Comparison of ENCODE assay signal across 2 cellular contexts in the genomic region with DNA sequence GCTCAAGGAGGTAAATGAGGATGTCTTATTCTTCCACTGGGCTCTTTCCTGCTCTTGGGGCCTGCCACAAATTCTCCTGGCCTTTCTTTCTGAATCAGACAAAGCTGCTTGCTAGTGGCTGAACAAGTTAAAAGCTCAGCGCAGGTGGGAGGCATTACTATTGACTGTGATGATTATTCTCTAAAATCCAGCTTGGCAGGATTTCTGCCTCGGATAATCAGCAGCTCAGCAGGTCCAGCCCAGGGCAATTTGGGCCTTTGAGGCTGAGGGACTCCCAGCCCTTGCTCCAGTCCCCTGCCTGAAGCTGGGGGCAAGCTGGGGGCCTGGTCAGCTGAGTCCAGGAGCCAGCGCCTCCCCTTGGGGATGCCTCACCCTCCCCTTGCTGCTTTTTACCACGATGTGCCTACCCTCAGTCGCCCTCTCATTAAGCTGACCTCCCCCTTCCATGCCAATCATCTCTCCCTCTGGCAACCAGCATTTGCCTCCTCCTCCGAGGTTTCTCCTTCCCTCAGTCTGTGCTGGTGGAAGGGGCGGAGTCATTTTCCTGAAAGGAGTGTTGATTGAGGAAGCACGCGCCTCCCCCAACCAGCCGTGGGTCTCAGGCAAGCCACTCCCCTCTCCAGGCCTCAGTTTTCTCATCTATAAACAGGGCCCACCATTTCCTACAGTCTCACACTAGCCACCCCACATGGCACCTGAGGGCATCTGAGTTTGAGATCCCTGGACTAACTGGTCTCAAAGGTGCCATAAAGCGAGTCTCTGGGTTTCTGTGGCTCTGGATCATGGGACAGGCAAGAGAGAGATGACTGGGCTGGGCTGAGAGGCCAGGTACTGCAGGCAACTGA.
TF ChIP-seq lines count a peak whose summit lies in the region.

No MANE protein-coding gene starts in this region.

TF ChIP-seq in IMR-90, 13 proteins besides CTCF, POLR2A, EP300 and RAD21:
- TF ChIP-seq CEBPB (IDR thresholded peaks at IDR 0.05; ENCODE audit: low read depth, low read length) = no peak

TF ChIP-seq in WTC11, 78 proteins besides CTCF, POLR2A, EP300 and RAD21:
- TF ChIP-seq CREM (CRISPR knock-in tag; IDR thresholded peaks at IDR 0.05) (no peak), JUN (CRISPR knock-in tag; IDR thresholded peaks at IDR 0.05) (no peak), TEAD1 (CRISPR knock-in tag; IDR thresholded peaks at IDR 0.05) (no peak), KAT7 (CRISPR knock-in tag; IDR thresholded peaks at IDR 0.05; ENCODE audit: borderline replicate concordance) (no peak), ZNF219 (CRISPR knock-in tag; IDR thresholded peaks at IDR 0.05; ENCODE audit: borderline replicate concordance) (no peak), ZNF138 (CRISPR knock-in tag; conservative IDR thresholded peaks at IDR 0.05) (no peak), GRHL2 (CRISPR knock-in tag; IDR thresholded peaks at IDR 0.05; ENCODE audit: insufficient replicate concordance, severe bottlenecking) (no peak), ESRRA (CRISPR knock-in tag; IDR thresholded peaks at IDR 0.05; ENCODE audit: borderline replicate concordance) (no peak), ZNF396 (CRISPR knock-in tag; IDR thresholded peaks at IDR 0.05; ENCODE audit: borderline replicate concordance) (no peak), ATF3 (CRISPR knock-in tag; conservative IDR thresholded peaks at IDR 0.05) (no peak), NR2C2 (CRISPR knock-in tag; IDR thresholded peaks at IDR 0.05) (no peak), FOXK1 (CRISPR knock-in tag; IDR thresholded peaks at IDR 0.05) (no peak)
- TF ChIP-seq, protein P1, sequence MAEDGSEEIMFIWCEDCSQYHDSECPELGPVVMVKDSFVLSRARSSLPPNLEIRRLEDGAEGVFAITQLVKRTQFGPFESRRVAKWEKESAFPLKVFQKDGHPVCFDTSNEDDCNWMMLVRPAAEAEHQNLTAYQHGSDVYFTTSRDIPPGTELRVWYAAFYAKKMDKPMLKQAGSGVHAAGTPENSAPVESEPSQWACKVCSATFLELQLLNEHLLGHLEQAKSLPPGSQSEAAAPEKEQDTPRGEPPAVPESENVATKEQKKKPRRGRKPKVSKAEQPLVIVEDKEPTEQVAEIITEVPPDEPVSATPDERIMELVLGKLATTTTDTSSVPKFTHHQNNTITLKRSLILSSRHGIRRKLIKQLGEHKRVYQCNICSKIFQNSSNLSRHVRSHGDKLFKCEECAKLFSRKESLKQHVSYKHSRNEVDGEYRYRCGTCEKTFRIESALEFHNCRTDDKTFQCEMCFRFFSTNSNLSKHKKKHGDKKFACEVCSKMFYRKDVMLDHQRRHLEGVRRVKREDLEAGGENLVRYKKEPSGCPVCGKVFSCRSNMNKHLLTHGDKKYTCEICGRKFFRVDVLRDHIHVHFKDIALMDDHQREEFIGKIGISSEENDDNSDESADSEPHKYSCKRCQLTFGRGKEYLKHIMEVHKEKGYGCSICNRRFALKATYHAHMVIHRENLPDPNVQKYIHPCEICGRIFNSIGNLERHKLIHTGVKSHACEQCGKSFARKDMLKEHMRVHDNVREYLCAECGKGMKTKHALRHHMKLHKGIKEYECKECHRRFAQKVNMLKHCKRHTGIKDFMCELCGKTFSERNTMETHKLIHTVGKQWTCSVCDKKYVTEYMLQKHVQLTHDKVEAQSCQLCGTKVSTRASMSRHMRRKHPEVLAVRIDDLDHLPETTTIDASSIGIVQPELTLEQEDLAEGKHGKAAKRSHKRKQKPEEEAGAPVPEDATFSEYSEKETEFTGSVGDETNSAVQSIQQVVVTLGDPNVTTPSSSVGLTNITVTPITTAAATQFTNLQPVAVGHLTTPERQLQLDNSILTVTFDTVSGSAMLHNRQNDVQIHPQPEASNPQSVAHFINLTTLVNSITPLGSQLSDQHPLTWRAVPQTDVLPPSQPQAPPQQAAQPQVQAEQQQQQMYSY (CRISPR knock-in tag; IDR thresholded peaks at IDR 0.05) = no peak
- TF ChIP-seq, protein P2, sequence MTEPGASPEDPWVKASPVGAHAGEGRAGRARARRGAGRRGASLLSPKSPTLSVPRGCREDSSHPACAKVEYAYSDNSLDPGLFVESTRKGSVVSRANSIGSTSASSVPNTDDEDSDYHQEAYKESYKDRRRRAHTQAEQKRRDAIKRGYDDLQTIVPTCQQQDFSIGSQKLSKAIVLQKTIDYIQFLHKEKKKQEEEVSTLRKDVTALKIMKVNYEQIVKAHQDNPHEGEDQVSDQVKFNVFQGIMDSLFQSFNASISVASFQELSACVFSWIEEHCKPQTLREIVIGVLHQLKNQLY (CRISPR knock-in tag; IDR thresholded peaks at IDR 0.05) = no peak
- TF ChIP-seq, protein P3, sequence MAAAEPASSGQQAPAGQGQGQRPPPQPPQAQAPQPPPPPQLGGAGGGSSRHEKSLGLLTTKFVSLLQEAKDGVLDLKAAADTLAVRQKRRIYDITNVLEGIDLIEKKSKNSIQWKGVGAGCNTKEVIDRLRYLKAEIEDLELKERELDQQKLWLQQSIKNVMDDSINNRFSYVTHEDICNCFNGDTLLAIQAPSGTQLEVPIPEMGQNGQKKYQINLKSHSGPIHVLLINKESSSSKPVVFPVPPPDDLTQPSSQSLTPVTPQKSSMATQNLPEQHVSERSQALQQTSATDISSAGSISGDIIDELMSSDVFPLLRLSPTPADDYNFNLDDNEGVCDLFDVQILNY (CRISPR knock-in tag; IDR thresholded peaks at IDR 0.05) = no peak
